Comparison of ENCODE assay signal across 9 cellular contexts in genomic region chr12:132153501-132154340, GRCh38. TPM values are rescaled to one million over a fixed set of nuclear protein-coding genes. Genes with fewer than 3 reads are reported as not detected.
DNase-seq lines count a peak whose midpoint lies in the region; ATAC-seq and TF ChIP-seq lines count a peak whose summit lies in the region.
"Had no signal": no experiment of that assay in that cellular context is flagged by ENCODE, and none has a peak within 500 bp of the region (broad histone marks: within the 10 kb centered on the region; RNA-seq: fewer than 3 reads in every experiment).

No MANE protein-coding gene starts in this region.

- intact Hi-C loops in mammary epithelial cell (cut with micrococcal nuclease): loop anchor here (1.0 to 5.0 kb wide), 6 partner anchors 66 to 484 kb away; no protein-coding TSS in a partner anchor

- peak; percentile 78 for DNase-seq in NCI-H2107 (lab: John Stamatoyannopoulos, UW)
- DNase-seq in WERI-Rb-1: peak; percentile 81
- DNase-seq in mammary epithelial cell: peak; percentile 39
- DNase-seq in kidney epithelial cell (ENCODE audit: low read depth): peak; percentile 28
- peak; percentile 40 to 41 for DNase-seq in stimulated activated CD4-positive, alpha-beta T cell treated with anti-CD3 and anti-CD28 coated beads, Interleukin-1b, Interleukin-23, amount 100 ng/mL, for 1 hour (ENCODE audit: low read depth in 2 of 2)

- H3K4me2 ChIP-seq in mammary epithelial cell (ENCODE audit: insufficient read depth, low read depth, low read length): no peak overlapping the region

- H3K36me3 ChIP-seq in WERI-Rb-1: peaks cover 19% of the 10 kb centered on the region
- no peaks in the 10 kb centered on the region for H3K36me3 ChIP-seq in mammary epithelial cell (ENCODE audit: insufficient read depth, low read length)
- H3K36me3 ChIP-seq in kidney epithelial cell (ENCODE audit: control insufficient read depth, insufficient read depth, low read length): no peaks in the 10 kb centered on the region

- peak; percentile 98 for TF ChIP-seq CTCF in GM12874 (IDR thresholded peaks at IDR 0.05; ENCODE audit: insufficient read depth, low read depth, low read length)
- peak; percentile 97 for TF ChIP-seq CTCF in WERI-Rb-1 (IDR thresholded peaks at IDR 0.05; ENCODE audit: low read depth, low read length)
- TF ChIP-seq CTCF in mammary epithelial cell (conservative IDR thresholded peaks at IDR 0.05 in 1 of 2, IDR thresholded peaks at IDR 0.05 in 1 of 2; ENCODE audit: extremely low read depth in 1 of 2, insufficient read depth in 1 of 2, low read depth in 1 of 2, low read length in 2 of 2): peak; percentile 85 to 98
- peak; percentile 98 for TF ChIP-seq CTCF in kidney epithelial cell (IDR thresholded peaks at IDR 0.05; ENCODE audit: insufficient read depth, low read length, poor library complexity, severe bottlenecking)

- H3K9ac ChIP-seq in mammary epithelial cell (ENCODE audit: insufficient read depth, low read length): no peak overlapping the region

- ATAC-seq in HG02852 (IDR thresholded peaks at IDR 0.05; ENCODE audit: unreplicated experiment) (peak; percentile 79), GM19328 (IDR thresholded peaks at IDR 0.05; ENCODE audit: unreplicated experiment) (no peak)

- H3K27me3 ChIP-seq in WERI-Rb-1 (ENCODE audit: insufficient read depth, low read depth, severe bottlenecking): no peaks in the 10 kb centered on the region
- H3K27me3 ChIP-seq in mammary epithelial cell (ENCODE audit: insufficient read depth, low read length): no peaks in the 10 kb centered on the region
- H3K27me3 ChIP-seq in kidney epithelial cell (ENCODE audit: control insufficient read depth, insufficient read depth, low read length): peaks cover 10% of the 10 kb centered on the region

- H3K27ac ChIP-seq in WERI-Rb-1 (no peak overlapping the region), mammary epithelial cell (ENCODE audit: insufficient read depth, low read depth, low read length) (no peak overlapping the region)

- 50% methylated on average over 23 of the region's 41 CpGs for WGBS in mammary epithelial cell (ENCODE audit: low coverage, missing lambda C conversion rate)

- BruUV-seq in mammary epithelial cell (replicated peaks; lab: Mats Ljungman, UMichigan): no TSS peak

- in situ Hi-C loops in mammary epithelial cell (cut with MboI; ENCODE audit: low sequenced_read_pairs in 2 of 2): loop anchor here (25.0 kb wide), 1 partner anchor 459 kb away; the partner anchor contains the start of genes LRCOL1 (in 2 of the 2) and P2RX2 (in 2 of the 2)

- CTCF ChIA-PET in mammary epithelial cell (lab: Charles Lee; ENCODE audit: low non-redundant PET): interaction anchor here (0.6 to 1.0 kb wide), 2 partner anchors 9 to 260 kb away, joined by 6 to 7 read pairs; no protein-coding TSS in a partner anchor

- H3K9me3 ChIP-seq in WERI-Rb-1 (ENCODE audit: severe bottlenecking): no peaks in the 10 kb centered on the region
- peaks cover 14% of the 10 kb centered on the region for H3K9me3 ChIP-seq in mammary epithelial cell (replicated peaks; ENCODE audit: insufficient read depth, low read length)

- H3K4me3 ChIP-seq in WERI-Rb-1 (ENCODE audit: low read depth, low read length): no peak overlapping the region
- H3K4me3 ChIP-seq in mammary epithelial cell (replicated peaks in 1 of 3; ENCODE audit: insufficient read depth in 1 of 3, low read depth in 2 of 3, low read length in 3 of 3): no peak overlapping the region
- H3K4me3 ChIP-seq in kidney epithelial cell (ENCODE audit: low read depth, low read length): no peak overlapping the region
- H3K4me3 ChIP-seq: skin epidermis had no signal

- dilution Hi-C loops in mammary epithelial cell (cut with HindIII; ENCODE audit: low sequenced_read_pairs): no loop called here

- peaks cover under 1% of the 10 kb centered on the region for H3K4me1 ChIP-seq in mammary epithelial cell (ENCODE audit: insufficient read depth, low read length)

- no peaks in the 10 kb centered on the region for H3K79me2 ChIP-seq in mammary epithelial cell (ENCODE audit: insufficient read depth, low read length)

- no peak overlapping the region for H2AFZ ChIP-seq in mammary epithelial cell (ENCODE audit: low read depth, low read length)

- no peaks in the 10 kb centered on the region for H4K20me1 ChIP-seq in mammary epithelial cell (ENCODE audit: insufficient read depth, low read length)

RNA-seq across cellular contexts. Expression of gene NOC4L, which starts 9.5 kb away (rescaled TPM):
- total RNA-seq in mammary epithelial cell (10 to 100 TPM; 17.5 to 27.7 TPM), kidney epithelial cell (23.8 and 35.5 TPM in 2 replicates)
- 10.3 TPM for polyA plus RNA-seq in mammary epithelial cell
- polyA minus RNA-seq in mammary epithelial cell: 7.5 TPM

RNA-seq across cellular contexts. Expression of gene DDX51, which starts 9.6 kb away (rescaled TPM):
- total RNA-seq in mammary epithelial cell (10 to 100 TPM in 1 of 2 donors, 1 to 10 TPM in 1; 8.8 to 20.4 TPM), kidney epithelial cell (15.7 and 18.9 TPM in 2 replicates)
- 12.5 TPM for polyA plus RNA-seq in mammary epithelial cell
- polyA minus RNA-seq in mammary epithelial cell: 17.8 TPM

Comparison
In these comparisons a context has a peak if more than half of its experiments do, and no peak if none do; other contexts are left out.
1. DNase-seq: peak in every context shown above with its lines; median percentile 81 in WERI-Rb-1; 78 in NCI-H2107; 40 in stimulated activated CD4-positive, alpha-beta T cell treated with anti-CD3 and anti-CD28 coated beads, Interleukin-1b, Interleukin-23, amount 100 ng/mL, for 1 hour; 39 in mammary epithelial cell; 28 in kidney epithelial cell.